8 cellular contexts compared by ENCODE assay signal in genomic region chr19:2949939-2950285, GRCh38. TPM values are rescaled to one million over a fixed set of nuclear protein-coding genes. Genes with fewer than 3 reads are reported as not detected.
DNase-seq lines count a peak whose midpoint lies in the region; ATAC-seq, FAIRE-seq and TF ChIP-seq lines count a peak whose summit lies in the region.

No MANE protein-coding gene starts in this region.

- H3K27me3 Mint-ChIP-seq in astrocyte (ENCODE audit: low read depth, unreplicated experiment) (peaks cover 5% of the 10 kb centered on the region), immature natural killer cell (ENCODE audit: low read depth in 3 of 3) (peaks cover 8 to 10% (median 9%) of the 10 kb centered on the region in 3 donors)
- no peaks in the 10 kb centered on the region for H3K27me3 Mint-ChIP-seq in stimulated activated naive CD8-positive, alpha-beta T cell treated with anti-CD3 and anti-CD28 coated beads, Interleukin-15, amount 100 ng/mL, for 72 hours

- H3K79me2 ChIP-seq in astrocyte (ENCODE audit: insufficient read depth, low read length): peaks cover 17% of the 10 kb centered on the region

- H3K4me1 ChIP-seq in astrocyte (ENCODE audit: insufficient read depth, low read length): peaks cover 8% of the 10 kb centered on the region

- DNase-seq in Right ventricle myocardium superior (peak; percentile 53), Right ventricle myocardium inferior (ENCODE audit: missing footprints) (no peak), LNCaP clone FGC (ENCODE audit: low read depth) (no peak), astrocyte (ENCODE audit: low read depth) (peak; percentile 48), immature natural killer cell (no peak), mesenteric fat pad (ENCODE audit: low spot score) (no peak), NCI-H2171 (lab: John Stamatoyannopoulos, UW) (no peak)
- no peak for DNase-seq in stimulated activated naive CD8-positive, alpha-beta T cell treated with anti-CD3 and anti-CD28 coated beads, Interleukin-15, amount 100 ng/mL, for 72 hours

- H4K20me1 ChIP-seq in astrocyte (ENCODE audit: insufficient read depth, low read length): no peaks in the 10 kb centered on the region

- H3K27me3 ChIP-seq in astrocyte (ENCODE audit: insufficient read depth, low read length): no peaks in the 10 kb centered on the region

- H3K4me1 Mint-ChIP-seq in astrocyte (ENCODE audit: low read depth, unreplicated experiment) (peaks cover 3% of the 10 kb centered on the region), immature natural killer cell (peaks cover 30 to 36% of the 10 kb centered on the region in 2 donors)
- peaks cover 39% of the 10 kb centered on the region for H3K4me1 Mint-ChIP-seq in stimulated activated naive CD8-positive, alpha-beta T cell treated with anti-CD3 and anti-CD28 coated beads, Interleukin-15, amount 100 ng/mL, for 72 hours

- peak; percentile 3 for ATAC-seq in Right ventricle myocardium superior (ENCODE audit: poor library complexity)
- ATAC-seq in Right ventricle myocardium inferior: no peak
- peak; percentile 15 for ATAC-seq in stimulated activated naive CD8-positive, alpha-beta T cell treated with anti-CD3 and anti-CD28 coated beads, Interleukin-15, amount 100 ng/mL, for 72 hours

- H3K36me3 Mint-ChIP-seq in astrocyte (ENCODE audit: low read depth, unreplicated experiment) (no peaks in the 10 kb centered on the region), immature natural killer cell (no peaks in the 10 kb centered on the region)

- peak overlapping the region; percentile 86 for H3K4me3 ChIP-seq in LNCaP clone FGC (ENCODE audit: low read depth, low read length)
- H3K4me3 ChIP-seq in astrocyte (ENCODE audit: insufficient read depth, low read depth, low read length): peak overlapping the region; percentile 93

- peak overlapping the region; percentile 93 for H3K4me2 ChIP-seq in astrocyte (ENCODE audit: low read length)

- H3K36me3 ChIP-seq in astrocyte (ENCODE audit: insufficient read depth, low read length): no peaks in the 10 kb centered on the region

- no peaks in the 10 kb centered on the region for H3K9me3 Mint-ChIP-seq in astrocyte (ENCODE audit: unreplicated experiment)
- H3K9me3 Mint-ChIP-seq in immature natural killer cell: no peaks in the 10 kb centered on the region
- no peaks in the 10 kb centered on the region for H3K9me3 Mint-ChIP-seq in stimulated activated naive CD8-positive, alpha-beta T cell treated with anti-CD3 and anti-CD28 coated beads, Interleukin-15, amount 100 ng/mL, for 72 hours

- peak overlapping the region; percentile 98 for H3K4me3 Mint-ChIP-seq in astrocyte (ENCODE audit: unreplicated experiment)
- peak overlapping the region; percentile 93 to 99 (median 94) for H3K4me3 Mint-ChIP-seq in immature natural killer cell
- peak overlapping the region; percentile 96 to 98 for H3K4me3 Mint-ChIP-seq in stimulated activated naive CD8-positive, alpha-beta T cell treated with anti-CD3 and anti-CD28 coated beads, Interleukin-15, amount 100 ng/mL, for 72 hours

- TF ChIP-seq CTCF in LNCaP clone FGC (IDR thresholded peaks at IDR 0.05; ENCODE audit: control insufficient read depth, extremely low read depth, insufficient read depth): no peak
- no peak for TF ChIP-seq CTCF in astrocyte (IDR thresholded peaks at IDR 0.05; ENCODE audit: insufficient read depth, low read depth, low read length)

- H3K9ac ChIP-seq in astrocyte (ENCODE audit: low read length): peak overlapping the region; percentile 96

- peak overlapping the region; percentile 91 for H3K27ac Mint-ChIP-seq in astrocyte (ENCODE audit: unreplicated experiment)
- H3K27ac Mint-ChIP-seq in immature natural killer cell: peak overlapping the region; percentile 89 to 99 (median 98)
- H3K27ac Mint-ChIP-seq in stimulated activated naive CD8-positive, alpha-beta T cell treated with anti-CD3 and anti-CD28 coated beads, Interleukin-15, amount 100 ng/mL, for 72 hours: peak overlapping the region; percentile 98 to 99

- no peaks in the 10 kb centered on the region for H3K9me3 ChIP-seq in astrocyte (ENCODE audit: insufficient read depth, low read depth, low read length)

- peak overlapping the region; percentile 84 for H3K27ac ChIP-seq in astrocyte (ENCODE audit: low read depth, low read length)

- no peak for FAIRE-seq in astrocyte (lab: Jason Lieb, UNC)

- intact Hi-C loops in Right ventricle myocardium superior (cut with DNase I) (loop anchor here (5.0 to 10.0 kb wide), 2 partner anchors 65 to 212 kb away; no protein-coding TSS in a partner anchor), Right ventricle myocardium inferior (cut with DNase I) (loop anchor here (5.0 kb wide), 2 partner anchors 108 to 212 kb away; partner anchors contain the start of gene ZNF555)

- peak overlapping the region; percentile 69 for H2AFZ ChIP-seq in astrocyte (ENCODE audit: low read depth, low read length)

RNA-seq across cellular contexts. Expression of gene ZNF77, which starts 5.1 kb away (rescaled TPM):
- total RNA-seq in Right ventricle myocardium superior (2.1 TPM), Right ventricle myocardium inferior (2.6 TPM), astrocyte (1.4 and 1.5 TPM in 2 replicates), mesenteric fat pad (3.1 TPM)
- 1 to 10 TPM in 2 of 3 donors, not detected in 1; 1.1 to 2.1 TPM for polyA plus RNA-seq in immature natural killer cell

RNA-seq across cellular contexts. Expression of gene TLE6, which starts 27.5 kb away (rescaled TPM):
- total RNA-seq in Right ventricle myocardium superior (0.70 TPM), Right ventricle myocardium inferior (1.1 TPM), astrocyte (0.11 TPM in 1 of 2 replicates, not detected in the other), mesenteric fat pad (0.93 TPM)
- polyA plus RNA-seq in immature natural killer cell: 1 to 10 TPM in 2 of 3 donors, under 1 TPM in 1; 0.34 to 2.3 (median 1.8) TPM

RNA-seq across cellular contexts. Expression of gene ZNF57, which starts 49.2 kb away (rescaled TPM):
- total RNA-seq in Right ventricle myocardium superior (3.5 TPM), Right ventricle myocardium inferior (5.1 TPM), astrocyte (not detected in 2 replicates), mesenteric fat pad (1.6 TPM)
- polyA plus RNA-seq in immature natural killer cell: 1 to 10 TPM; 3.4 to 8.5 (median 3.7) TPM

Comparison
In these comparisons a context has a peak if more than half of its experiments do, and no peak if none do; other contexts are left out.
1. DNase-seq: peak in Right ventricle myocardium superior (single experiment) and astrocyte (single experiment); none in Right ventricle myocardium inferior (single experiment), LNCaP clone FGC (single experiment), immature natural killer cell (0 of 3), stimulated activated naive CD8-positive, alpha-beta T cell treated with anti-CD3 and anti-CD28 coated beads, Interleukin-15, amount 100 ng/mL, for 72 hours (0 of 2), mesenteric fat pad (single experiment) and NCI-H2171 (single experiment).
2. Peak in every context shown above with its lines, with median percentiles within 50 percentile points of each other: H3K27ac Mint-ChIP-seq and H3K4me3 Mint-ChIP-seq.